ENCODE assay signal across 10 cellular contexts in genomic region chr1:159771501-159771900, GRCh38. TPM values are rescaled to one million over a fixed set of nuclear protein-coding genes. Genes with fewer than 3 reads are reported as not detected.
"Had no signal": no experiment of that assay in that cellular context is flagged by ENCODE, and none has a peak within 500 bp of the region (broad histone marks: within the 10 kb centered on the region; RNA-seq: fewer than 3 reads in every experiment).

No MANE protein-coding gene starts in this region.

- ATAC-seq: HCT116, HepG2 had no signal

- DNase-seq: GM23248, GOT3, H7, HFFc6, KBM-7 had no signal

- H3K4me3 ChIP-seq: GM23248, HAP-1 had no signal

RNA-seq across cellular contexts. Expression of gene DUSP23, which starts 9.3 kb away (rescaled TPM):
- total RNA-seq: HepG2, HT1080 had no signal

RNA-seq across cellular contexts. Expression of gene FCRL6, which starts 30.7 kb away (rescaled TPM):
- total RNA-seq: GM23248, H4, H7, HepG2, HFFc6 had no signal

RNA-seq across cellular contexts. Expression of gene SLAMF8, which starts 55.2 kb away (rescaled TPM):
- total RNA-seq: GM23248, H7, HepG2 had no signal

RNA-seq across cellular contexts. Expression of gene CRP, which starts 57.1 kb away (rescaled TPM):
- total RNA-seq: GM23248, H4, H7, HepG2, HFFc6, HT1080 had no signal
